Comparison of ENCODE assay signal across 15 cellular contexts in the genomic region with DNA sequence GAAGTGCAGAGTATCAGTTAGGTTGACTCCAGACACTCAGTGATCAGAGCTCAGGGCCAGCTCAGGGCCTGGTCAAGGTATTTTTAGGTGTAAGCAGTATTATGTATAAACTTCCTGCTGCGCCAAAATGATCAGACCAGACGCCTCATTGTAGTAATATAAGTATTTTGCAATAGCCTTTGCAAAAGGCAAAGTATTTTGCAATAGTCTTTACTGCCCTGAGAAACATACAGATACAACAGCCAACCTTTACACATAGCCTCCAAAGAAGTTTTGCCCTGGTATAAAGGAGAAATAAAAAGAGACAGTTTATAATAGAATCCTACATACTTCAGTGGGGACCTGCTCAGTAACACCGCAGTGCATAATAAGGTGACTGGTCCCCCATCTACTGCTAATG.
DNase-seq lines count a peak whose midpoint lies in the region; ATAC-seq, FAIRE-seq and TF ChIP-seq lines count a peak whose summit lies in the region.
"Had no signal": no experiment of that assay in that cellular context is flagged by ENCODE, and none has a peak within 500 bp of the region (broad histone marks: within the 10 kb centered on the region; RNA-seq: fewer than 3 reads in every experiment).

No MANE protein-coding gene starts in this region.

- H3K9me3 ChIP-seq in K562 (replicated peaks; ENCODE audit: control insufficient read depth, insufficient read depth, low read depth, low read length), result no peaks in the 10 kb centered on the region
- H3K9me3 ChIP-seq: BLaER1 had no signal

- no peak overlapping the region for H3K27ac ChIP-seq in K562 (ENCODE audit: extremely low read depth, low read depth, low read length)
- H3K27ac ChIP-seq: 22Rv1, BLaER1 had no signal

- no peak for TF ChIP-seq POLR2A in K562 (conservative IDR thresholded peaks at IDR 0.05)

- BruUV-seq in K562 (replicated peaks; lab: Mats Ljungman, UMichigan), result no TSS peak

- H3K27me3 ChIP-seq in K562 (ENCODE audit: control insufficient read depth in 2 of 2, insufficient read depth in 2 of 2, low read length in 2 of 2), result peaks cover 5 to 33% of the 10 kb centered on the region in 2 experiments; a peak in 3 of 5 replicates
- H3K27me3 ChIP-seq: BLaER1 had no signal

- no peak for FAIRE-seq in K562 (lab: Jason Lieb, UNC)

- intact Hi-C loops in K562 (cut with micrococcal nuclease), result no loop called here

- TF ChIP-seq RAD21 in K562 (CRISPR knock-in tag; conservative IDR thresholded peaks at IDR 0.05 in 1 of 2, IDR thresholded peaks at IDR 0.05 in 1 of 2), result no peak

- H4K20me1 ChIP-seq in K562 (replicated peaks; ENCODE audit: control insufficient read depth, insufficient read depth, low read length), result no peaks in the 10 kb centered on the region; the same call in 1 of the 2 replicates
- H4K20me1 ChIP-seq: BLaER1 had no signal

- no peaks in the 10 kb centered on the region; a peak in 1 of 5 replicates for H3K4me1 ChIP-seq in K562 (replicated peaks in 1 of 2; ENCODE audit: control insufficient read depth in 2 of 2, insufficient read depth in 2 of 2, low read length in 2 of 2)
- H3K4me1 ChIP-seq: BLaER1 had no signal

- H3K4me3 ChIP-seq in K562, result no peak overlapping the region
- H3K4me3 ChIP-seq: BLaER1 had no signal

- H2AFZ ChIP-seq in K562 (ENCODE audit: low read depth, low read length), result no peak overlapping the region

- ATAC-seq in K562, result no peak

- H3K9me1 ChIP-seq in K562 (ENCODE audit: control insufficient read depth, insufficient read depth, low read length), result no peaks in the 10 kb centered on the region

- no peak for TF ChIP-seq EP300 in K562 (IDR thresholded peaks at IDR 0.05; ENCODE audit: low read length)

- 2% methylated on average over 3 of the region's 3 CpGs for WGBS in K562 (ENCODE audit: insufficient coverage, low coverage, missing lambda C conversion rate)

- in situ Hi-C loops in K562 (cut with MboI), result no loop called here

- H3K4me2 ChIP-seq in K562 (ENCODE audit: insufficient read depth, low read length), result no peak overlapping the region
- H3K4me2 ChIP-seq: BLaER1 had no signal

- H3K36me3 ChIP-seq in K562 (ENCODE audit: control insufficient read depth, insufficient read depth, low read length), result no peaks in the 10 kb centered on the region
- H3K36me3 ChIP-seq: BLaER1 had no signal

- CTCF ChIA-PET in K562 (lab: Yijun Ruan, JAX; ENCODE audit: low intra/inter-chr PET ratio), result no interaction called here

- H3K79me2 ChIP-seq in K562 (ENCODE audit: control insufficient read depth, insufficient read depth, low read length), result no peaks in the 10 kb centered on the region

- no peak overlapping the region for H3K9ac ChIP-seq in K562 (ENCODE audit: insufficient read depth in 1 of 2, low read depth in 2 of 2, low read length in 2 of 2)
- H3K9ac ChIP-seq: BLaER1 had no signal

- POLR2A ChIA-PET in K562 (lab: Yijun Ruan, JAX), result no interaction called here

- DNase-seq in SIG-M5 treated with dmso at 0.1 percent for 504 hours (lab: John Stamatoyannopoulos, UW; ENCODE audit: unreplicated experiment) (peak; percentile 11), SIG-M5 (lab: John Stamatoyannopoulos, UW) (no peak), NCI-H226 (peak; percentile 28), K562 (ENCODE audit: extremely low read depth in 1 of 4, low spot score in 3 of 4) (no peak), NCI-H2029 (lab: John Stamatoyannopoulos, UW) (no peak), NCI-H1694 treated with DMSO at 0.1 percent for 48 hours (lab: John Stamatoyannopoulos, UW) (no peak), NCI-H146 (lab: John Stamatoyannopoulos, UW) (no peak)
- DNase-seq: CD8-positive, alpha-beta memory T cell; DMS53; GF-D8; HCEC 1CT; HFFc6; IMR-90 had no signal

- TF ChIP-seq CTCF in K562 (IDR thresholded peaks at IDR 0.05 in 2 of 3, conservative IDR thresholded peaks at IDR 0.05 in 1 of 3; ENCODE audit: insufficient read depth in 2 of 3, low read depth in 1 of 3, low read length in 3 of 3), result no peak

TF ChIP-seq in K562, 482 proteins besides CTCF, POLR2A, EP300 and RAD21:
- TF ChIP-seq ATF1 (CRISPR knock-in tag; IDR thresholded peaks at IDR 0.05) (no peak), ATF1 (tag; IDR thresholded peaks at IDR 0.05) (no peak), CEBPB (tag; IDR thresholded peaks at IDR 0.05) (0 out of 2 replicates have a peak, but pooled peaks have one; percentile 45)
- TF ChIP-seq, protein P1, sequence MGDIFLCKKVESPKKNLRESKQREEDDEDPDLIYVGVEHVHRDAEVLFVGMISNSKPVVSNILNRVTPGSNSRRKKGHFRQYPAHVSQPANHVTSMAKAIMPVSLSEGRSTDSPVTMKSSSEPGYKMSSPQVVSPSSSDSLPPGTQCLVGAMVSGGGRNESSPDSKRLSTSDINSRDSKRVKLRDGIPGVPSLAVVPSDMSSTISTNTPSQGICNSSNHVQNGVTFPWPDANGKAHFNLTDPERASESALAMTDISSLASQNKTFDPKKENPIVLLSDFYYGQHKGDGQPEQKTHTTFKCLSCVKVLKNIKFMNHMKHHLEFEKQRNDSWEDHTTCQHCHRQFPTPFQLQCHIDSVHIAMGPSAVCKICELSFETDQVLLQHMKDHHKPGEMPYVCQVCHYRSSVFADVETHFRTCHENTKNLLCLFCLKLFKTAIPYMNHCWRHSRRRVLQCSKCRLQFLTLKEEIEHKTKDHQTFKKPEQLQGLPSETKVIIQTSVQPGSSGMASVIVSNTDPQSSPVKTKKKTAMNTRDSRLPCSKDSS (IDR thresholded peaks at IDR 0.05; ENCODE audit: low read depth, partially characterized antibody), result no peak

Comparison
In these comparisons a context has a peak if more than half of its experiments do, and no peak if none do; other contexts are left out.
1. DNase-seq: peak in SIG-M5 treated with dmso at 0.1 percent for 504 hours (single experiment) and NCI-H226 (single experiment); none in SIG-M5 (single experiment), K562 (0 of 4), NCI-H2029 (single experiment), NCI-H1694 treated with DMSO at 0.1 percent for 48 hours (single experiment) and NCI-H146 (single experiment).